In genomic region chr1:236523704-236524141, GRCh38 we compare ENCODE assay signal across 8 cellular contexts. TPM values are rescaled to one million over a fixed set of nuclear protein-coding genes. Genes with fewer than 3 reads are reported as not detected.
DNase-seq lines count a peak whose midpoint lies in the region; ATAC-seq and TF ChIP-seq lines count a peak whose summit lies in the region.

Gene LGALS8 (plus strand): TSS chr1:236523982. CDS start chr1:236526071, 2,089 bp downstream.

- no peaks in the 10 kb centered on the region for H3K79me2 ChIP-seq in OCI-LY7 (ENCODE audit: insufficient read depth, low read depth, low read length)

- peaks cover 11% of the 10 kb centered on the region for H3K4me1 ChIP-seq in OCI-LY7 (ENCODE audit: insufficient read depth, low read length, poor library complexity, severe bottlenecking)
- peaks cover 0 to 3% of the 10 kb centered on the region in 2 donors for H3K4me1 ChIP-seq in muscle layer of duodenum (ENCODE audit: control insufficient read depth in 1 of 2, insufficient read depth in 2 of 2, low read length in 2 of 2)

- ATAC-seq in GM19324 (IDR thresholded peaks at IDR 0.05; ENCODE audit: low FRiP score, unreplicated experiment) (peak; percentile 57), HG03460 (IDR thresholded peaks at IDR 0.05; ENCODE audit: unreplicated experiment) (peak; percentile 59), esophagus mucosa (peak; percentile 95)

- DNase-seq in BJ (ENCODE audit: low read depth) (peak; percentile 32), OCI-LY7 (ENCODE audit: low spot score) (no peak)
- peak; percentile 92 for DNase-seq in activated T-cell treated with anti-CD3 and anti-CD28 coated beads, Interleukin-2, amount 50 U/mL, for 24 hours
- peak; percentile 75 for DNase-seq in stimulated activated CD8-positive, alpha-beta memory T cell treated with anti-CD3 and anti-CD28 coated beads, Interleukin-7, amount 100 ng/mL, for 24 hours (ENCODE audit: low read depth)

- no peaks in the 10 kb centered on the region for H4K20me1 ChIP-seq in OCI-LY7 (ENCODE audit: insufficient read depth, low read length)

- BruUV-seq in OCI-LY7 (replicated peaks; lab: Mats Ljungman, UMichigan) = no TSS peak

- no peaks in the 10 kb centered on the region for H3K27me3 ChIP-seq in BJ (ENCODE audit: control insufficient read depth, insufficient read depth, low read length)
- H3K27me3 ChIP-seq in muscle layer of duodenum (ENCODE audit: low read depth, low read length) = no peaks in the 10 kb centered on the region

- H3K27me3 Mint-ChIP-seq in activated T-cell treated with anti-CD3 and anti-CD28 coated beads, Interleukin-2, amount 50 U/mL, for 24 hours = no peaks in the 10 kb centered on the region

- peak within 1 kb of the TSS; percentile 66; the same call in 1 of the 2 replicates for H2AFZ ChIP-seq in OCI-LY7 (ENCODE audit: low read length)

- H3K9me3 ChIP-seq in OCI-LY7 (ENCODE audit: low read length) (no peaks in the 10 kb centered on the region), muscle layer of duodenum (ENCODE audit: control insufficient read depth in 1 of 2, low read length in 2 of 2) (no peaks in the 10 kb centered on the region)

- peaks cover 34% of the 10 kb centered on the region for H3K36me3 Mint-ChIP-seq in activated T-cell treated with anti-CD3 and anti-CD28 coated beads, Interleukin-2, amount 50 U/mL, for 24 hours (ENCODE audit: low read depth)

- no peaks in the 10 kb centered on the region for H3K9me3 Mint-ChIP-seq in activated T-cell treated with anti-CD3 and anti-CD28 coated beads, Interleukin-2, amount 50 U/mL, for 24 hours

- intact Hi-C loops in OCI-LY7 (cut with micrococcal nuclease; ENCODE audit: unreplicated experiment) = no loop called here

- H3K4me2 ChIP-seq in OCI-LY7 (ENCODE audit: low read length) = peak within 1 kb of the TSS; percentile 68

- H3K4me3 ChIP-seq in BJ (ENCODE audit: low read depth, low read length) (peak within 1 kb of the TSS; percentile 83), OCI-LY7 (ENCODE audit: low read depth, low read length, poor library complexity, severe bottlenecking) (peak within 1 kb of the TSS; percentile 61), muscle layer of duodenum (ENCODE audit: low read depth in 1 of 2, low read length in 2 of 2) (peak within 1 kb of the TSS; percentile 90 to 98)

- no peaks in the 10 kb centered on the region for H3K9me2 ChIP-seq in OCI-LY7 (ENCODE audit: insufficient read depth, low read length)

- CTCF ChIA-PET in BJ (lab: Yijun Ruan, JAX) (interaction anchor here (1.3 kb wide), 1 partner anchor 11 kb away, joined by 3 read pairs; no protein-coding TSS in a partner anchor), OCI-LY7 (lab: Charles Lee; ENCODE audit: unreplicated experiment) (no interaction called here)

- POLR2A ChIA-PET in BJ (lab: Charles Lee) = interaction anchor here (0.6 kb wide), 1 partner anchor 17 kb away, joined by 3 read pairs; no protein-coding TSS in a partner anchor
- POLR2A ChIA-PET in OCI-LY7 (lab: Charles Lee) = no interaction called here

- H3K27ac ChIP-seq in OCI-LY7 (ENCODE audit: low read depth, low read length, poor library complexity, severe bottlenecking) = no peak within 1 kb of the TSS
- H3K27ac ChIP-seq in muscle layer of duodenum (ENCODE audit: low read length) = peak within 1 kb of the TSS; percentile 88

- TF ChIP-seq CTCF in BJ (IDR thresholded peaks at IDR 0.05; ENCODE audit: insufficient read depth, low read depth, low read length) (peak; percentile 34), OCI-LY7 (conservative IDR thresholded peaks at IDR 0.05; ENCODE audit: low read length) (no peak)

- H3K4me3 Mint-ChIP-seq in activated T-cell treated with anti-CD3 and anti-CD28 coated beads, Interleukin-2, amount 50 U/mL, for 24 hours = peak within 1 kb of the TSS; percentile 93

- peak within 1 kb of the TSS; percentile 99 for H3K27ac Mint-ChIP-seq in activated T-cell treated with anti-CD3 and anti-CD28 coated beads, Interleukin-2, amount 50 U/mL, for 24 hours

- H3K4me1 Mint-ChIP-seq in activated T-cell treated with anti-CD3 and anti-CD28 coated beads, Interleukin-2, amount 50 U/mL, for 24 hours (ENCODE audit: low read depth) = peaks cover 32% of the 10 kb centered on the region

- H3K36me3 ChIP-seq in BJ (ENCODE audit: control insufficient read depth, insufficient read depth, low read length) (peaks cover 1% of the 10 kb centered on the region; the same call in 1 of the 2 replicates), OCI-LY7 (ENCODE audit: insufficient read depth, low read length) (no peaks in the 10 kb centered on the region), muscle layer of duodenum (ENCODE audit: control insufficient read depth in 1 of 2, insufficient read depth in 2 of 2, low read length in 2 of 2) (peaks cover 13 to 15% of the 10 kb centered on the region in 2 donors)

RNA-seq across cellular contexts. Expression of gene LGALS8, which starts in this region (rescaled TPM):
- 50.6 and 72.4 TPM in 2 replicates for polyA plus RNA-seq in BJ (2011; rRNA removed)
- 26.8 and 30.4 TPM in 2 replicates for polyA minus RNA-seq in BJ (2011; rRNA and poly(A)+ RNA removed)
- total RNA-seq in OCI-LY7 (2014; rRNA removed; shearing (Covaris generic)) = not detected in 2 replicates
- not detected in 2 replicates for total RNA-seq in OCI-LY7 (2022)
- total RNA-seq in esophagus mucosa = 30.1 TPM

Comparison
In these comparisons a context has a peak if more than half of its experiments do, and no peak if none do; other contexts are left out.
1. RNA of gene LGALS8 (total RNA-seq): 30.1 TPM in esophagus mucosa (single experiment); not detected in OCI-LY7; every median in the first group is over 10 times any median in the second.
2. Peak in every context shown above with its lines, with median percentiles within 50 percentile points of each other: H3K4me3 ChIP-seq and ATAC-seq.